In the genomic region with DNA sequence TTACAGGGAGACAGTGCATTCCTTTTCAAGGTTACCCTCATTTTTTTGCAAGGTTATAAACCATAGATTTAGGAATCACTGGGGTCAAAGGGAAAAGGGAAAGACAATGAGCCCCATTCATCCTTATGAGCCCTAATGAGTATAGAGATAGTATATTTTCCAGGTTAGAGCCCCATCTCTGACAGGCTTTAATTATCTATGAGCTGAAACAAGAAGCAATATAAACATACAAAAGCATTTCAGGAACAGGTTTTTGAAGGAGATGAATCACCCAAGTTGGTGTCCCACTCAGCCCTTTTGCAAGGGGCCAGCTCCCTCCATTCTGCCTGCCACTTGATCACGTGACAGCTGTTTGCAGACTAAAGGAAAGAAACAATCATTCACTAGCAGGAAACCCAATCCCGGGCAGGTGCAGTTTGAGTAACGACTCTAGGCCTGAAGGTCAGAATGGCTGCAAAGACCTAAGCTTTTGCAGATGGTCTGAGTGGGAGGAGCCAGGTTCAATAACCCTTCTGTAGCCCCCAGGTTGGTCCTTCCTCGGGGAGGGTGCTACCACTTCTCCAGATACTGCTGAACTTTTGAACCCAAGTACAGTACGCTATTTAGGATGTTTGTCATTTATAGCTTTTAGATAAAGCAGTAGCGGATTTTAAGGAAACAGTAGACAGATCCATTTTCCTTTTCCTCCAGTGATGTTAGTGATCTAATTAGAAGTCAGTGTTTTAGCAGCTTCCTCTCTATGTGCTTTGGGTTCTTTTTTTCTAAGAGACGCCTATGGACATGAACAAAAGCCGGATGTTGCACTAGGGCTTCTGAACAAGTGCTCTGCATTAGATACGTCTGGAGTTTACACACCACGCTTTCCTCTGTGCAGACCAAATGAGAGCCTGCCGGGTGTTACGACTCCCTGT, we compare ENCODE assay signal across 8 cellular contexts.
DNase-seq lines count a peak whose midpoint lies in the region; ATAC-seq and TF ChIP-seq lines count a peak whose summit lies in the region.

No MANE protein-coding gene starts in this region.

- TF ChIP-seq CTCF in progenitor cell of endocrine pancreas (IDR thresholded peaks at IDR 0.05; ENCODE audit: unreplicated experiment) (no peak), dorsolateral prefrontal cortex (IDR thresholded peaks at IDR 0.05 in 54 of 56, conservative IDR thresholded peaks at IDR 0.05 in 2 of 56; ENCODE audit: low read depth in 1 of 56, partially characterized antibody in 56 of 56) (no peak)

- H3K27me3 ChIP-seq in dorsolateral prefrontal cortex = no peaks in the 10 kb centered on the region

- intact Hi-C loops in activated T-helper 1 cell treated with anti-CD3 and anti-CD28 coated beads, Interleukin-12 subunit alpha, Interleukin-12 subunit beta, Interleukin-2, Interleukin-4 antibody, amounts not matched to agents 30 ng/mL and 10 ng/mL and 1 ng/mL, durations not matched to agents 14 hours and 24 hours and 36 hours (cut with micrococcal nuclease) = loop anchor here (1.0 to 10.0 kb wide), 3 partner anchors 24 to 218 kb away; no protein-coding TSS in a partner anchor
- intact Hi-C loops in dorsolateral prefrontal cortex (cut with DNase I) = no loop called here

- DNase-seq in activated CD8-positive, alpha-beta memory T cell treated with anti-CD3 and anti-CD28 coated beads, Interleukin-2, amount 50 U/mL, for 48 hours = peak; percentile 46
- no peak for DNase-seq in activated CD8-positive, alpha-beta memory T cell treated with anti-CD3 and anti-CD28 coated beads, Interleukin-2, amount 10 ng/mL, durations not matched to agents 7 days and 5 days
- DNase-seq in NCI-H1417 treated with DMSO at 0.1 percent for 48 hours (lab: John Stamatoyannopoulos, UW) = peak; percentile 77
- no peak for DNase-seq in activated T-helper 1 cell treated with anti-CD3 and anti-CD28 coated beads, Interleukin-12 subunit alpha, Interleukin-12 subunit beta, Interleukin-2, Interleukin-4 antibody, amounts not matched to agents 30 ng/mL and 10 ng/mL and 1 ng/mL, durations not matched to agents 14 hours and 24 hours and 36 hours (ENCODE audit: low spot score)
- peak; percentile 37 for DNase-seq in progenitor cell of endocrine pancreas (ENCODE audit: low spot score, unreplicated experiment)
- no peak for DNase-seq in dorsolateral prefrontal cortex
- DNase-seq in NCI-H1048 (lab: John Stamatoyannopoulos, UW) = no peak
- no peak for DNase-seq in medulla oblongata (ENCODE audit: extremely low spot score)

- H3K36me3 Mint-ChIP-seq in activated CD8-positive, alpha-beta memory T cell treated with anti-CD3 and anti-CD28 coated beads, Interleukin-2, amount 10 ng/mL, durations not matched to agents 7 days and 5 days = no peaks in the 10 kb centered on the region
- H3K36me3 Mint-ChIP-seq in activated T-helper 1 cell treated with anti-CD3 and anti-CD28 coated beads, Interleukin-12 subunit alpha, Interleukin-12 subunit beta, Interleukin-2, Interleukin-4 antibody, amounts not matched to agents 30 ng/mL and 10 ng/mL and 1 ng/mL, durations not matched to agents 14 hours and 24 hours and 36 hours (ENCODE audit: low read depth) = no peaks in the 10 kb centered on the region
- peaks cover 15% of the 10 kb centered on the region for H3K36me3 Mint-ChIP-seq in progenitor cell of endocrine pancreas (ENCODE audit: insufficient read depth)

- no peaks in the 10 kb centered on the region for H3K27me3 Mint-ChIP-seq in activated CD8-positive, alpha-beta memory T cell treated with anti-CD3 and anti-CD28 coated beads, Interleukin-2, amount 10 ng/mL, durations not matched to agents 7 days and 5 days
- H3K27me3 Mint-ChIP-seq in activated T-helper 1 cell treated with anti-CD3 and anti-CD28 coated beads, Interleukin-12 subunit alpha, Interleukin-12 subunit beta, Interleukin-2, Interleukin-4 antibody, amounts not matched to agents 30 ng/mL and 10 ng/mL and 1 ng/mL, durations not matched to agents 14 hours and 24 hours and 36 hours (ENCODE audit: insufficient read depth) = no peaks in the 10 kb centered on the region
- H3K27me3 Mint-ChIP-seq in progenitor cell of endocrine pancreas = no peaks in the 10 kb centered on the region

- H3K27ac Mint-ChIP-seq in activated CD8-positive, alpha-beta memory T cell treated with anti-CD3 and anti-CD28 coated beads, Interleukin-2, amount 10 ng/mL, durations not matched to agents 7 days and 5 days = no peak overlapping the region
- H3K27ac Mint-ChIP-seq in activated T-helper 1 cell treated with anti-CD3 and anti-CD28 coated beads, Interleukin-12 subunit alpha, Interleukin-12 subunit beta, Interleukin-2, Interleukin-4 antibody, amounts not matched to agents 30 ng/mL and 10 ng/mL and 1 ng/mL, durations not matched to agents 14 hours and 24 hours and 36 hours = peak overlapping the region; percentile 13
- peak overlapping the region; percentile 90 for H3K27ac Mint-ChIP-seq in progenitor cell of endocrine pancreas

- H3K4me3 Mint-ChIP-seq in activated CD8-positive, alpha-beta memory T cell treated with anti-CD3 and anti-CD28 coated beads, Interleukin-2, amount 10 ng/mL, durations not matched to agents 7 days and 5 days = no peak overlapping the region
- H3K4me3 Mint-ChIP-seq in activated T-helper 1 cell treated with anti-CD3 and anti-CD28 coated beads, Interleukin-12 subunit alpha, Interleukin-12 subunit beta, Interleukin-2, Interleukin-4 antibody, amounts not matched to agents 30 ng/mL and 10 ng/mL and 1 ng/mL, durations not matched to agents 14 hours and 24 hours and 36 hours = no peak overlapping the region
- no peak overlapping the region for H3K4me3 Mint-ChIP-seq in progenitor cell of endocrine pancreas (ENCODE audit: low read depth)

- CTCF ChIA-PET in activated CD8-positive, alpha-beta memory T cell treated with anti-CD3 and anti-CD28 coated beads, Interleukin-2, amount 10 ng/mL, durations not matched to agents 7 days and 5 days (lab: Charles Lee) = no interaction called here

- peak overlapping the region in 8 of 59 donors; percentile 2 to 67 (median 30) for H3K27ac ChIP-seq in dorsolateral prefrontal cortex

- ATAC-seq in activated CD8-positive, alpha-beta memory T cell treated with anti-CD3 and anti-CD28 coated beads, Interleukin-2, amount 10 ng/mL, durations not matched to agents 7 days and 5 days = no peak

- peak overlapping the region in 7 of 59 donors; percentile 1 to 24 (median 8) for H3K4me3 ChIP-seq in dorsolateral prefrontal cortex

- no peaks in the 10 kb centered on the region for H3K9me3 Mint-ChIP-seq in activated CD8-positive, alpha-beta memory T cell treated with anti-CD3 and anti-CD28 coated beads, Interleukin-2, amount 10 ng/mL, durations not matched to agents 7 days and 5 days (ENCODE audit: low read depth)
- H3K9me3 Mint-ChIP-seq in activated T-helper 1 cell treated with anti-CD3 and anti-CD28 coated beads, Interleukin-12 subunit alpha, Interleukin-12 subunit beta, Interleukin-2, Interleukin-4 antibody, amounts not matched to agents 30 ng/mL and 10 ng/mL and 1 ng/mL, durations not matched to agents 14 hours and 24 hours and 36 hours = no peaks in the 10 kb centered on the region
- peaks cover 1% of the 10 kb centered on the region for H3K9me3 Mint-ChIP-seq in progenitor cell of endocrine pancreas (ENCODE audit: low read depth)

- no peaks in the 10 kb centered on the region for H3K4me1 Mint-ChIP-seq in activated CD8-positive, alpha-beta memory T cell treated with anti-CD3 and anti-CD28 coated beads, Interleukin-2, amount 10 ng/mL, durations not matched to agents 7 days and 5 days
- peaks cover 21% of the 10 kb centered on the region for H3K4me1 Mint-ChIP-seq in activated T-helper 1 cell treated with anti-CD3 and anti-CD28 coated beads, Interleukin-12 subunit alpha, Interleukin-12 subunit beta, Interleukin-2, Interleukin-4 antibody, amounts not matched to agents 30 ng/mL and 10 ng/mL and 1 ng/mL, durations not matched to agents 14 hours and 24 hours and 36 hours (ENCODE audit: low read depth)
- peaks cover 61% of the 10 kb centered on the region for H3K4me1 Mint-ChIP-seq in progenitor cell of endocrine pancreas (ENCODE audit: low read depth)

Comparison
In these comparisons a context has a peak if more than half of its experiments do, and no peak if none do; other contexts are left out.
1. DNase-seq: peak in activated CD8-positive, alpha-beta memory T cell treated with anti-CD3 and anti-CD28 coated beads, Interleukin-2, amount 50 U/mL, for 48 hours (single experiment), NCI-H1417 treated with DMSO at 0.1 percent for 48 hours (single experiment) and progenitor cell of endocrine pancreas (single experiment); none in activated CD8-positive, alpha-beta memory T cell treated with anti-CD3 and anti-CD28 coated beads, Interleukin-2, amount 10 ng/mL, durations not matched to agents 7 days and 5 days (single experiment), activated T-helper 1 cell treated with anti-CD3 and anti-CD28 coated beads, Interleukin-12 subunit alpha, Interleukin-12 subunit beta, Interleukin-2, Interleukin-4 antibody, amounts not matched to agents 30 ng/mL and 10 ng/mL and 1 ng/mL, durations not matched to agents 14 hours and 24 hours and 36 hours (single experiment), dorsolateral prefrontal cortex (0 of 10), NCI-H1048 (single experiment) and medulla oblongata (single experiment).